14 cellular contexts compared by ENCODE assay signal in the genomic region with DNA sequence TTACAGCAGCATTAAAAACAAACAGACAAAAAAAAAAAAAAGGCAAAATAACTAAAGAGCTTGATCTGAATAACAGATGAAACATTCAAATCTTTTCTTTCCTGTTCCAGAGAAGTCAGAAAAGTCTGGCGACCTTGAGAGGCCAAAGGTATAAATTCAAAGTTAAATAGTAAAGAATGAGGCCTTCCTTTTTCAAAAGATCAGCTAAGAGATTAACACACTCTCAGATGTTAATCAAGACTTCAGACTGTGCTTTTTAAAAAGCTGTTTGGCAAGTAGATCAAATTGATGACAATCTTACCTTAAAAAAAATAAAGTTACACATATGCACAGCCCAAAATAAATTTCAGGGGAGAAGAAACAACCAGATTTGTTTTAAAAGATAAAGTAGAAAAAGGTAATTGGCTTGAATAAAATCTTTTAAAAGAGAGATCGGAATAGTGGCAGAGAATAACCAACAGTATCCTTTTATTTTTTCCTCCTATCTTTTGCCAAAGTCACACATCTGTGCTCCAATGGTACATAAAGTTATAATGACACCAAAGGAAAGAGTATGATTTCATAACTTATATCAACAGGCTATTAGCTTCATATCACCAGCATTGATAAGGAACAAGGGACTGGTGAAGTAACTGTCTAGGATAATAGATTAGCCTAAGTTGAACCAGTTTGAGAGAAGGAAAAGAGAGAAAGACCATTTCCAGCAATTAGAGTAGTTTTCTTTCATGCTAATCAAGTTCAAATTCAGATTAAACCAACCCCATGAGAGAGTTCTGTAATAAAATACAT.
A peak's percentile ranks its signal among the peaks of the same experiment; 100 is the strongest.
DNase-seq lines count a peak whose midpoint lies in the region; ATAC-seq and TF ChIP-seq lines count a peak whose summit lies in the region.
"Had no signal": no experiment of that assay in that cellular context is flagged by ENCODE, and none has a peak within 500 bp of the region (broad histone marks: within the 10 kb centered on the region; RNA-seq: fewer than 3 reads in every experiment).

No MANE protein-coding gene starts in this region.

- H3K4me3 Mint-ChIP-seq in T-helper 2 cell treated with Interferon-gamma antibody and Interleukin-4, amounts not matched to agents 5 μg/mL and 100 μg/mL, for 36 hours, result no peak overlapping the region
- H3K4me3 Mint-ChIP-seq: naive thymus-derived CD8-positive, alpha-beta T cell had no signal

- H3K36me3 ChIP-seq in Karpas-422 (ENCODE audit: insufficient read depth, low read length) (peaks cover 54% of the 10 kb centered on the region), esophagus muscularis mucosa (peaks cover 0 to 10% (median 8%) of the 10 kb centered on the region in 4 donors), ovary (no peaks in the 10 kb centered on the region), thyroid gland (peaks cover 17 to 19% of the 10 kb centered on the region in 2 donors)

- no peaks in the 10 kb centered on the region for H3K9me3 Mint-ChIP-seq in T-helper 2 cell treated with Interferon-gamma antibody and Interleukin-4, amounts not matched to agents 5 μg/mL and 100 μg/mL, for 36 hours
- H3K9me3 Mint-ChIP-seq: naive thymus-derived CD8-positive, alpha-beta T cell had no signal

- no peaks in the 10 kb centered on the region for H3K27me3 ChIP-seq in Karpas-422 (ENCODE audit: low read length)
- H3K27me3 ChIP-seq in esophagus muscularis mucosa, result no peaks in the 10 kb centered on the region
- no peaks in the 10 kb centered on the region for H3K27me3 ChIP-seq in ovary
- no peaks in the 10 kb centered on the region for H3K27me3 ChIP-seq in thyroid gland
- H3K27me3 ChIP-seq: brain microvascular endothelial cell had no signal

- TF ChIP-seq POLR2A in esophagus muscularis mucosa (IDR thresholded peaks at IDR 0.05; ENCODE audit: low read depth) (no peak), ovary (IDR thresholded peaks at IDR 0.05) (no peak), thyroid gland (IDR thresholded peaks at IDR 0.05) (no peak)

- TF ChIP-seq EP300 in esophagus muscularis mucosa (IDR thresholded peaks at IDR 0.05) (no peak), ovary (IDR thresholded peaks at IDR 0.05) (no peak)

- H3K27me3 Mint-ChIP-seq in T-helper 2 cell treated with Interferon-gamma antibody and Interleukin-4, amounts not matched to agents 5 μg/mL and 100 μg/mL, for 36 hours (ENCODE audit: low read depth), result no peaks in the 10 kb centered on the region
- H3K27me3 Mint-ChIP-seq: naive thymus-derived CD8-positive, alpha-beta T cell had no signal

- peaks cover 77% of the 10 kb centered on the region for H3K4me1 ChIP-seq in Karpas-422 (ENCODE audit: low read length)
- peaks cover 59 to 98% (median 97%) of the 10 kb centered on the region in 4 donors for H3K4me1 ChIP-seq in esophagus muscularis mucosa
- H3K4me1 ChIP-seq in ovary (ENCODE audit: insufficient read depth), result peaks cover 15% of the 10 kb centered on the region
- no peaks in the 10 kb centered on the region for H3K4me1 ChIP-seq in thyroid gland

- peak overlapping the region; percentile 6; the same call in 1 of the 2 replicates for H3K9ac ChIP-seq in Karpas-422 (ENCODE audit: low read length)

- H2AFZ ChIP-seq in Karpas-422 (ENCODE audit: low read length), result no peak overlapping the region

- intact Hi-C loops in esophagus muscularis mucosa (cut with DNase I), result no loop called here
- intact Hi-C loops in ovary (cut with DNase I), result no loop called here
- intact Hi-C loops in thyroid gland (cut with DNase I), result no loop called here

- ATAC-seq in activated CD4-positive, CD25-positive, alpha-beta regulatory T cell treated with anti-CD3 and anti-CD28 coated beads, Interleukin-2, amount 50 U/mL, for 24 hours, result no peak
- ATAC-seq: naive thymus-derived CD8-positive, alpha-beta T cell had no signal

- H3K4me3 ChIP-seq in Karpas-422 (ENCODE audit: low read length), result peak overlapping the region; percentile 5; the same call in 1 of the 2 replicates
- no peak overlapping the region for H3K4me3 ChIP-seq in esophagus muscularis mucosa
- H3K4me3 ChIP-seq in ovary, result no peak overlapping the region
- no peak overlapping the region for H3K4me3 ChIP-seq in thyroid gland (replicated peaks in 1 of 3)

- peaks cover 8% of the 10 kb centered on the region for H3K4me1 Mint-ChIP-seq in T-helper 2 cell treated with Interferon-gamma antibody and Interleukin-4, amounts not matched to agents 5 μg/mL and 100 μg/mL, for 36 hours (ENCODE audit: low read depth)

- H3K9me2 ChIP-seq in Karpas-422 (replicated peaks; ENCODE audit: insufficient read depth, low read length), result no peaks in the 10 kb centered on the region

- H3K9me3 ChIP-seq in Karpas-422 (ENCODE audit: low read length) (no peaks in the 10 kb centered on the region), esophagus muscularis mucosa (no peaks in the 10 kb centered on the region), ovary (no peaks in the 10 kb centered on the region), thyroid gland (no peaks in the 10 kb centered on the region)

- TF ChIP-seq CTCF in esophagus muscularis mucosa (IDR thresholded peaks at IDR 0.05) (no peak), ovary (IDR thresholded peaks at IDR 0.05) (no peak), thyroid gland (IDR thresholded peaks at IDR 0.05) (no peak)

- WGBS in esophagus muscularis mucosa, result 80% methylated on average over 2 of the region's 2 CpGs
- WGBS in ovary, 3 donors, result 44 to 50% (median 44%) methylated on average over 2 of the region's 2 CpGs
- 77 to 84% methylated on average over 2 of the region's 2 CpGs for WGBS in thyroid gland, 2 donors

- H3K4me2 ChIP-seq in Karpas-422 (ENCODE audit: low read depth, low read length, poor library complexity, severe bottlenecking), result peak overlapping the region; percentile 82

- no peak overlapping the region for H3K27ac Mint-ChIP-seq in T-helper 2 cell treated with Interferon-gamma antibody and Interleukin-4, amounts not matched to agents 5 μg/mL and 100 μg/mL, for 36 hours

- H3K79me2 ChIP-seq in Karpas-422 (ENCODE audit: low read length), result peaks cover 64% of the 10 kb centered on the region

- H3K36me3 Mint-ChIP-seq in T-helper 2 cell treated with Interferon-gamma antibody and Interleukin-4, amounts not matched to agents 5 μg/mL and 100 μg/mL, for 36 hours (ENCODE audit: low read depth), result peaks cover 24% of the 10 kb centered on the region

- no peaks in the 10 kb centered on the region for H4K20me1 ChIP-seq in Karpas-422 (ENCODE audit: insufficient read depth, low read depth, low read length)

- H3K27ac ChIP-seq in Karpas-422 (ENCODE audit: low read length) (peak overlapping the region; percentile 97), esophagus muscularis mucosa (replicated peaks in 1 of 4) (peak overlapping the region; percentile 76 to 91 (median 82)), ovary (peak overlapping the region; percentile 59 to 67), thyroid gland (peak overlapping the region in 2 of 3 donors; percentile 21 to 40)

- DNase-seq in Karpas-422, result peak; percentile 58
- no peak for DNase-seq in esophagus muscularis mucosa (ENCODE audit: extremely low spot score)
- no peak for DNase-seq in ovary
- DNase-seq in thyroid gland, result no peak
- no peak for DNase-seq in NCI-H345 treated with DMSO at 0.1 percent for 48 hours (lab: John Stamatoyannopoulos, UW; ENCODE audit: unreplicated experiment)
- DNase-seq in T-helper 2 cell treated with Interferon-gamma antibody and Interleukin-4, amounts not matched to agents 5 μg/mL and 100 μg/mL, for 36 hours (ENCODE audit: low spot score), result no peak
- DNase-seq: activated CD4-positive, alpha-beta T cell treated with anti-CD3 and anti-CD28 coated beads for 48 hours; activated naive CD4-positive, alpha-beta T cell treated with anti-CD3 and anti-CD28 coated beads, Interleukin-2, amount 50 U/mL, for 16 hours; brain microvascular endothelial cell; naive thymus-derived CD8-positive, alpha-beta T cell; NCI-H1048; NCI-H2081 treated with DMSO at 0.1 percent for 48 hours; RPMI8226 had no signal

Comparison
In these comparisons a context has a peak if more than half of its experiments do, and no peak if none do; other contexts are left out.
1. H3K27ac ChIP-seq: peak in every context shown above with its lines; median percentile 97 in Karpas-422; 82 in esophagus muscularis mucosa; 63 in ovary; 30 in thyroid gland.